18 cellular contexts compared by ENCODE assay signal in genomic region chr12:123108682-123109066, GRCh38. TPM values are rescaled to one million over a fixed set of nuclear protein-coding genes. Genes with fewer than 3 reads are reported as not detected.
A peak's percentile ranks its signal among the peaks of the same experiment; 100 is the strongest.
DNase-seq lines count a peak whose midpoint lies in the region; ATAC-seq and TF ChIP-seq lines count a peak whose summit lies in the region.
"Had no signal": no experiment of that assay in that cellular context is flagged by ENCODE, and none has a peak within 500 bp of the region (broad histone marks: within the 10 kb centered on the region; RNA-seq: fewer than 3 reads in every experiment).

No MANE protein-coding gene starts in this region.

- no peaks in the 10 kb centered on the region for H3K27me3 Mint-ChIP-seq in activated CD4-positive, alpha-beta T cell treated with anti-CD3 and anti-CD28 coated beads for 36 hours
- H3K27me3 Mint-ChIP-seq in CD4-positive, CD25-positive, alpha-beta regulatory T cell = no peaks in the 10 kb centered on the region
- no peaks in the 10 kb centered on the region for H3K27me3 Mint-ChIP-seq in brain

- no peak for DNase-seq in activated CD4-positive, alpha-beta T cell treated with anti-CD3 and anti-CD28 coated beads for 36 hours
- no peak for DNase-seq in activated CD4-positive, alpha-beta T cell treated with anti-CD3 and anti-CD28 coated beads for 1 hour
- no peak for DNase-seq in CD4-positive, CD25-positive, alpha-beta regulatory T cell
- DNase-seq in psoas muscle (no peak), NCI-H2171 (lab: John Stamatoyannopoulos, UW) (no peak), GOT3 (lab: John Stamatoyannopoulos, UW) (no peak)
- DNase-seq: DND-41; H7; Karpas-422; NCI-H1092; ovary; SJCRH30; stimulated activated CD4-positive, alpha-beta T cell treated with anti-CD3 and anti-CD28 coated beads, Interleukin-4, amount 100 ng/mL, for 4 hours; stimulated activated CD8-positive, alpha-beta memory T cell treated with anti-CD3 and anti-CD28 coated beads, Interleukin-4, amount 100 ng/mL, for 48 hours had no signal

- intact Hi-C loops in activated CD4-positive, alpha-beta T cell treated with anti-CD3 and anti-CD28 coated beads for 36 hours (cut with DNase I, micrococcal nuclease) = no loop called here
- intact Hi-C loops in psoas muscle (cut with DNase I) = no loop called here

- H3K27ac ChIP-seq in CD4-positive, CD25-positive, alpha-beta regulatory T cell (ENCODE audit: insufficient read depth, low read length, poor library complexity, severe bottlenecking) = no peak overlapping the region
- peak overlapping the region; percentile 50 for H3K27ac ChIP-seq in psoas muscle
- H3K27ac ChIP-seq: SJCRH30 had no signal

- POLR2A ChIA-PET in activated CD4-positive, alpha-beta T cell treated with anti-CD3 and anti-CD28 coated beads for 36 hours (lab: Charles Lee) = no interaction called here

- H3K9me3 Mint-ChIP-seq in activated CD4-positive, alpha-beta T cell treated with anti-CD3 and anti-CD28 coated beads for 36 hours (ENCODE audit: low read depth) = no peaks in the 10 kb centered on the region
- no peaks in the 10 kb centered on the region for H3K9me3 Mint-ChIP-seq in CD4-positive, CD25-positive, alpha-beta regulatory T cell
- no peaks in the 10 kb centered on the region for H3K9me3 Mint-ChIP-seq in brain
- H3K9me3 Mint-ChIP-seq: CD14-positive monocyte had no signal

- peaks cover 16% of the 10 kb centered on the region for H3K36me3 ChIP-seq in CD4-positive, CD25-positive, alpha-beta regulatory T cell (ENCODE audit: control insufficient read depth, insufficient read depth, low read length)
- no peaks in the 10 kb centered on the region for H3K36me3 ChIP-seq in psoas muscle (ENCODE audit: insufficient read depth in 1 of 2, low read depth in 1 of 2)
- H3K36me3 ChIP-seq: ovary, SJCRH30 had no signal

- H3K4me1 ChIP-seq in CD4-positive, CD25-positive, alpha-beta regulatory T cell (ENCODE audit: control insufficient read depth, insufficient read depth, low read length, poor library complexity, severe bottlenecking) = peaks cover 50% of the 10 kb centered on the region
- peaks cover 40% of the 10 kb centered on the region for H3K4me1 ChIP-seq in psoas muscle

- CTCF ChIA-PET in activated CD4-positive, alpha-beta T cell treated with anti-CD3 and anti-CD28 coated beads for 36 hours (lab: Charles Lee) = interaction anchor here (0.8 kb wide), 1 partner anchor 13 kb away, joined by 3 read pairs; no protein-coding TSS in a partner anchor

- no peaks in the 10 kb centered on the region for H3K9me3 ChIP-seq in CD4-positive, CD25-positive, alpha-beta regulatory T cell (ENCODE audit: control insufficient read depth in 2 of 2, low read length in 2 of 2)
- no peaks in the 10 kb centered on the region for H3K9me3 ChIP-seq in psoas muscle
- H3K9me3 ChIP-seq: ovary, SJCRH30, tibial nerve had no signal

- TF ChIP-seq CTCF in brain (conservative IDR thresholded peaks at IDR 0.05) = no peak
- no peak for TF ChIP-seq CTCF in psoas muscle (IDR thresholded peaks at IDR 0.05)

- no peaks in the 10 kb centered on the region for H3K27me3 ChIP-seq in CD4-positive, CD25-positive, alpha-beta regulatory T cell (ENCODE audit: control insufficient read depth, insufficient read depth, low read length)
- no peaks in the 10 kb centered on the region for H3K27me3 ChIP-seq in psoas muscle (ENCODE audit: insufficient read depth in 3 of 3, low read length in 2 of 3)
- H3K27me3 ChIP-seq: ovary, SJCRH30, tibial nerve had no signal

- WGBS in psoas muscle, 3 donors = 54 to 72% (median 63%) methylated on average over 7 of the region's 7 CpGs

- H3K4me1 Mint-ChIP-seq in activated CD4-positive, alpha-beta T cell treated with anti-CD3 and anti-CD28 coated beads for 36 hours = peaks cover 45% of the 10 kb centered on the region
- H3K4me1 Mint-ChIP-seq in CD4-positive, CD25-positive, alpha-beta regulatory T cell = peaks cover 21 to 95% (median 50%) of the 10 kb centered on the region in 4 donors
- H3K4me1 Mint-ChIP-seq in brain = peaks cover 36% of the 10 kb centered on the region

- H3K4me3 ChIP-seq in CD4-positive, CD25-positive, alpha-beta regulatory T cell (ENCODE audit: low read depth, low read length) = no peak overlapping the region
- no peak overlapping the region for H3K4me3 ChIP-seq in psoas muscle
- H3K4me3 ChIP-seq: ovary, SJCRH30, tibial nerve had no signal

- H3K36me3 Mint-ChIP-seq in activated CD4-positive, alpha-beta T cell treated with anti-CD3 and anti-CD28 coated beads for 36 hours (ENCODE audit: low read depth) = peaks cover 15% of the 10 kb centered on the region
- H3K36me3 Mint-ChIP-seq in CD4-positive, CD25-positive, alpha-beta regulatory T cell = peaks cover 42% of the 10 kb centered on the region
- no peaks in the 10 kb centered on the region for H3K36me3 Mint-ChIP-seq in brain

- H3K4me3 Mint-ChIP-seq in activated CD4-positive, alpha-beta T cell treated with anti-CD3 and anti-CD28 coated beads for 36 hours = no peak overlapping the region
- peak overlapping the region in 1 of 4 donors; percentile 35 for H3K4me3 Mint-ChIP-seq in CD4-positive, CD25-positive, alpha-beta regulatory T cell
- H3K4me3 Mint-ChIP-seq in brain = no peak overlapping the region
- H3K4me3 Mint-ChIP-seq: CD14-positive monocyte had no signal

- H3K27ac Mint-ChIP-seq in activated CD4-positive, alpha-beta T cell treated with anti-CD3 and anti-CD28 coated beads for 36 hours = peak overlapping the region; percentile 91
- H3K27ac Mint-ChIP-seq in CD4-positive, CD25-positive, alpha-beta regulatory T cell = peak overlapping the region; percentile 97 to 98 (median 98)
- H3K27ac Mint-ChIP-seq in brain = peak overlapping the region in 3 of 5 experiments; percentile 38 to 90 (median 88)

- ATAC-seq in activated CD4-positive, alpha-beta T cell treated with anti-CD3 and anti-CD28 coated beads for 36 hours = no peak
- no peak for ATAC-seq in CD4-positive, CD25-positive, alpha-beta regulatory T cell (ENCODE audit: low read depth in 2 of 2)
- ATAC-seq in psoas muscle (peak in 3 of 4 donors; percentile 30 to 71 (median 70)), HG02970 (IDR thresholded peaks at IDR 0.05; ENCODE audit: low FRiP score, unreplicated experiment) (no peak)

RNA-seq across cellular contexts. Expression of gene PITPNM2, which starts 42.2 kb away (rescaled TPM):
- total RNA-seq in activated CD4-positive, alpha-beta T cell treated with anti-CD3 and anti-CD28 coated beads for 36 hours = 1 to 10 TPM; 8.3 to 9.5 TPM
- 57.2 TPM for total RNA-seq in CD4-positive, CD25-positive, alpha-beta regulatory T cell
- polyA plus RNA-seq in CD4-positive, CD25-positive, alpha-beta regulatory T cell = 1 to 10 TPM; 2.2 to 4.5 (median 3.9) TPM
- polyA plus RNA-seq in brain (ENCODE audit: insufficient read depth, low read depth, low replicate concordance) (9.0 TPM), psoas muscle (1 to 10 TPM; 2.2 to 3.5 (median 3.0) TPM)
- total RNA-seq in psoas muscle = 1 to 10 TPM; 4.6 to 7.4 (median 5.8) TPM

Comparison
In these comparisons a context has a peak if more than half of its experiments do, and no peak if none do; other contexts are left out.
1. ATAC-seq: peak in psoas muscle (3 of 4); none in activated CD4-positive, alpha-beta T cell treated with anti-CD3 and anti-CD28 coated beads for 36 hours (single experiment), CD4-positive, CD25-positive, alpha-beta regulatory T cell (0 of 2) and HG02970 (single experiment).
2. Peak in every context shown above with its lines, with median percentiles within 50 percentile points of each other: H3K27ac Mint-ChIP-seq.